In the genomic region with DNA sequence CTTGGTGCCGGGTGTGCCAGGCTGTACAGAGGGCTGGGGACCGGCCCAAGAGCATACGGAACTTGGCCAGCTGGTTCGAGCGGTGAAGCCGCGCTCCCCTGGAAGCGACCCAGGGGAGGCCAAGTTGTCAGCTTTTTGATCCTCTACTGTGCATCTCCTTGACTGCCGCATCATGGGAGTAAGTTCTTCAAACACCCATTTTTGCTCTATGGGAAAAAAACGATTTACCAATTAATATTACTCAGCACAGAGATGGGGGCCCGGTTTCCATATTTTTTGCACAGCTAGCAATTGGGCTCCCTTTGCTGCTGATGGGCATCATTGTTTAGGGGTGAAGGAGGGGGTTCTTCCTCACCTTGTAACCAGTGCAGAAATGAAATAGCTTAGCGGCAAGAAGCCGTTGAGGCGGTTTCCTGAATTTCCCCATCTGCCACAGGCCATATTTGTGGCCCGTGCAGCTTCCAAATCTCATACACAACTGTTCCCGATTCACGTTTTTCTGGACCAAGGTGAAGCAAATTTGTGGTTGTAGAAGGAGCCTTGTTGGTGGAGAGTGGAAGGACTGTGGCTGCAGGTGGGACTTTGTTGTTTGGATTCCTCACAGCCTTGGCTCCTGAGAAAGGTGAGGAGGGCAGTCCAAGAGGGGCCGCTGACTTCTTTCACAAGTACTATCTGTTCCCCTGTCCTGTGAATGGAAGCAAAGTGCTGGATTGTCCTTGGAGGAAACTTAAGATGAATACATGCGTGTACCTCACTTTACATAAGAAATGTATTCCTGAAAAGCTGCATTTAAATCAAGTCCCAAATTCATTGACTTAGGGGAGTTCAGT, we compare ENCODE assay signal across 6 cellular contexts. TPM values are rescaled to one million over a fixed set of nuclear protein-coding genes. Genes with fewer than 3 reads are reported as not detected.
A peak's percentile ranks its signal among the peaks of the same experiment; 100 is the strongest.
DNase-seq lines count a peak whose midpoint lies in the region; ATAC-seq and TF ChIP-seq lines count a peak whose summit lies in the region.

No MANE protein-coding gene starts in this region.

- no peaks in the 10 kb centered on the region for H3K9me3 Mint-ChIP-seq in activated naive CD8-positive, alpha-beta T cell treated with anti-CD3 and anti-CD28 coated beads for 36 hours
- no peaks in the 10 kb centered on the region for H3K9me3 Mint-ChIP-seq in natural killer cell

- H3K9ac ChIP-seq in GM23248 = peak overlapping the region; percentile 93

- no peak overlapping the region for H3K27ac Mint-ChIP-seq in activated naive CD8-positive, alpha-beta T cell treated with anti-CD3 and anti-CD28 coated beads for 36 hours
- H3K27ac Mint-ChIP-seq in natural killer cell = peak overlapping the region in 1 of 2 donors; percentile 13

- peak overlapping the region; percentile 93 for H3K27ac ChIP-seq in GM23248

- no peaks in the 10 kb centered on the region for H3K9me3 ChIP-seq in GM23248 (ENCODE audit: low read depth)

- peaks cover 18% of the 10 kb centered on the region for H3K36me3 Mint-ChIP-seq in activated naive CD8-positive, alpha-beta T cell treated with anti-CD3 and anti-CD28 coated beads for 36 hours
- H3K36me3 Mint-ChIP-seq in natural killer cell = no peaks in the 10 kb centered on the region

- in situ Hi-C loops in GM23248 (cut with MboI) = no loop called here

- peaks cover 62% of the 10 kb centered on the region for H3K79me2 ChIP-seq in GM23248 (ENCODE audit: insufficient read depth)

- H2AFZ ChIP-seq in GM23248 = peak overlapping the region; percentile 85

- ATAC-seq in natural killer cell (no peak), GM21528 (IDR thresholded peaks at IDR 0.05; ENCODE audit: low FRiP score, unreplicated experiment) (no peak), HG03097 (IDR thresholded peaks at IDR 0.05; ENCODE audit: low FRiP score, unreplicated experiment) (no peak)

- peak overlapping the region; percentile 74 for H3K4me3 ChIP-seq in GM23248

- DNase-seq in GM23248 (peak; percentile 68), natural killer cell (no peak), COLO829 (ENCODE audit: low spot score) (no peak)
- no peak for DNase-seq in activated naive CD8-positive, alpha-beta T cell treated with anti-CD3 and anti-CD28 coated beads for 36 hours

- peak overlapping the region; percentile 94 for H3K4me2 ChIP-seq in GM23248 (ENCODE audit: unreplicated experiment)

- no peaks in the 10 kb centered on the region; the same call in 1 of the 2 replicates for H4K20me1 ChIP-seq in GM23248 (ENCODE audit: insufficient read depth)

- H3K4me1 ChIP-seq in GM23248 (ENCODE audit: insufficient read depth) = peaks cover 27% of the 10 kb centered on the region

- peak overlapping the region; percentile 78 for H3K4me3 Mint-ChIP-seq in activated naive CD8-positive, alpha-beta T cell treated with anti-CD3 and anti-CD28 coated beads for 36 hours
- H3K4me3 Mint-ChIP-seq in natural killer cell = peak overlapping the region; percentile 81

- no peak for TF ChIP-seq CTCF in natural killer cell (IDR thresholded peaks at IDR 0.05)

- H3K9me2 ChIP-seq in GM23248 (ENCODE audit: insufficient read depth) = no peaks in the 10 kb centered on the region

- H3K36me3 ChIP-seq in GM23248 (ENCODE audit: low read depth) = no peaks in the 10 kb centered on the region

- peaks cover 12% of the 10 kb centered on the region for H3F3A ChIP-seq in GM23248 (ENCODE audit: insufficient read depth)

- WGBS in GM23248 (ENCODE audit: low coverage in 1 of 2, low lambda C conversion rate in 2 of 2, missing lambda C conversion rate in 2 of 2), 2 experiments = 6% methylated on average over 19 of the region's 19 CpGs

- intact Hi-C loops in natural killer cell (cut with micrococcal nuclease) = no loop called here

- no peaks in the 10 kb centered on the region for H3K27me3 Mint-ChIP-seq in activated naive CD8-positive, alpha-beta T cell treated with anti-CD3 and anti-CD28 coated beads for 36 hours
- H3K27me3 Mint-ChIP-seq in natural killer cell (ENCODE audit: low read depth in 2 of 2) = no peaks in the 10 kb centered on the region

- H3K4me1 Mint-ChIP-seq in activated naive CD8-positive, alpha-beta T cell treated with anti-CD3 and anti-CD28 coated beads for 36 hours = peaks cover 45% of the 10 kb centered on the region
- H3K4me1 Mint-ChIP-seq in natural killer cell = peaks cover 42 to 57% of the 10 kb centered on the region in 2 donors

- H3K27me3 ChIP-seq in GM23248 (replicated peaks; ENCODE audit: insufficient read depth) = no peaks in the 10 kb centered on the region

RNA-seq across cellular contexts. Expression of gene FUT4, which starts 2.1 kb away (rescaled TPM):
- total RNA-seq in GM23248 (2014; rRNA removed; shearing (Covaris generic)) = 4.2 and 7.9 TPM in 2 replicates
- polyA plus RNA-seq in GM23248 (2016; fragmentation: Nextera tagmentation; extraction: Ambion mirVana) = 2.0 and 2.3 TPM in 2 replicates
- 1 to 10 TPM; 5.9 to 6.2 TPM for total RNA-seq in activated naive CD8-positive, alpha-beta T cell treated with anti-CD3 and anti-CD28 coated beads for 36 hours
- total RNA-seq in natural killer cell = 1 to 10 TPM; 4.4 to 7.5 (median 5.6) TPM

RNA-seq across cellular contexts. Expression of gene PIWIL4, which starts 21.3 kb away (rescaled TPM):
- total RNA-seq in GM23248 (2014; rRNA removed; shearing (Covaris generic)) = 1.2 and 2.8 TPM in 2 replicates
- 1.1 and 1.4 TPM in 2 replicates for polyA plus RNA-seq in GM23248 (2016; fragmentation: Nextera tagmentation; extraction: Ambion mirVana)
- under 1 TPM; 0.16 to 0.21 TPM for total RNA-seq in activated naive CD8-positive, alpha-beta T cell treated with anti-CD3 and anti-CD28 coated beads for 36 hours
- 1 to 10 TPM; 2.0 to 2.7 (median 2.2) TPM for total RNA-seq in natural killer cell

RNA-seq across cellular contexts. Expression of gene C11orf97, which starts 33.6 kb away (rescaled TPM):
- total RNA-seq in GM23248 (2014; rRNA removed; shearing (Covaris generic)) = not detected in 2 replicates
- polyA plus RNA-seq in GM23248 (2016; fragmentation: Nextera tagmentation; extraction: Ambion mirVana) = not detected in 2 replicates
- not detected for total RNA-seq in activated naive CD8-positive, alpha-beta T cell treated with anti-CD3 and anti-CD28 coated beads for 36 hours
- not detected for total RNA-seq in natural killer cell

RNA-seq across cellular contexts. Expression of gene ANKRD49, which starts 52.1 kb away (rescaled TPM):
- 18.6 and 37.2 TPM in 2 replicates for total RNA-seq in GM23248 (2014; rRNA removed; shearing (Covaris generic))
- polyA plus RNA-seq in GM23248 (2016; fragmentation: Nextera tagmentation; extraction: Ambion mirVana) = 13.9 and 14.1 TPM in 2 replicates
- total RNA-seq in activated naive CD8-positive, alpha-beta T cell treated with anti-CD3 and anti-CD28 coated beads for 36 hours = 10 to 100 TPM; 19.8 to 20.9 TPM
- 10 to 100 TPM; 47.7 to 55.6 (median 52.6) TPM for total RNA-seq in natural killer cell

RNA-seq across cellular contexts. Expression of gene MRE11, which starts 52.2 kb away (rescaled TPM):
- total RNA-seq in GM23248 (2014; rRNA removed; shearing (Covaris generic)) = 8.5 and 15.6 TPM in 2 replicates
- polyA plus RNA-seq in GM23248 (2016; fragmentation: Nextera tagmentation; extraction: Ambion mirVana) = 10.6 and 10.7 TPM in 2 replicates
- 10 to 100 TPM; 41.4 to 41.6 TPM for total RNA-seq in activated naive CD8-positive, alpha-beta T cell treated with anti-CD3 and anti-CD28 coated beads for 36 hours
- total RNA-seq in natural killer cell = 10 to 100 TPM; 42.1 to 45.2 (median 43.8) TPM
